Comparison of ENCODE assay signal across 10 cellular contexts in genomic region chr11:2837096-2837601, GRCh38. TPM values are rescaled to one million over a fixed set of nuclear protein-coding genes. Genes with fewer than 3 reads are reported as not detected.
DNase-seq lines count a peak whose midpoint lies in the region; ATAC-seq, FAIRE-seq and TF ChIP-seq lines count a peak whose summit lies in the region.
"Had no signal": no experiment of that assay in that cellular context is flagged by ENCODE, and none has a peak within 500 bp of the region (broad histone marks: within the 10 kb centered on the region; RNA-seq: fewer than 3 reads in every experiment).

No MANE protein-coding gene starts in this region.

- TF ChIP-seq RAD21 in K562 (CRISPR knock-in tag; conservative IDR thresholded peaks at IDR 0.05 in 1 of 2, IDR thresholded peaks at IDR 0.05 in 1 of 2) = peak; percentile 41 to 51

- ATAC-seq in K562 = peak; percentile 99
- no peak for ATAC-seq in stimulated activated naive CD8-positive, alpha-beta T cell treated with anti-CD3 and anti-CD28 coated beads, Interleukin-15, Interleukin-2, amounts not matched to agents 100 U/mL and 50 U/mL, for 24 hours

- CTCF ChIA-PET in K562 (lab: Yijun Ruan, JAX; ENCODE audit: low intra/inter-chr PET ratio) = no interaction called here

- BruUV-seq in K562 (replicated peaks; lab: Mats Ljungman, UMichigan) = no TSS peak

- no peaks in the 10 kb centered on the region for H3K36me3 ChIP-seq in K562 (ENCODE audit: control insufficient read depth, insufficient read depth, low read length)
- no peaks in the 10 kb centered on the region for H3K36me3 ChIP-seq in effector memory CD4-positive, alpha-beta T cell (ENCODE audit: control insufficient read depth, insufficient read depth, low read length)

- H3K27me3 ChIP-seq in K562 (ENCODE audit: control insufficient read depth in 2 of 2, insufficient read depth in 2 of 2, low read length in 2 of 2) = peaks cover 0 to 13% of the 10 kb centered on the region in 2 experiments; a peak in 2 of 5 replicates
- H3K27me3 ChIP-seq in effector memory CD4-positive, alpha-beta T cell (replicated peaks; ENCODE audit: control insufficient read depth, insufficient read depth, low read length, poor library complexity, severe bottlenecking) = no peaks in the 10 kb centered on the region

- no peaks in the 10 kb centered on the region for H3K9me1 ChIP-seq in K562 (ENCODE audit: control insufficient read depth, insufficient read depth, low read length)

- H3K9me3 Mint-ChIP-seq in type B pancreatic cell = no peaks in the 10 kb centered on the region

- POLR2A ChIA-PET in K562 (lab: Yijun Ruan, JAX) = interaction anchor here (0.7 to 1.1 kb wide), 4 partner anchors 25 to 138 kb away, joined by 3 to 4 read pairs (median 3); partner anchors contain the start of genes CDKN1C and KCNQ1OT1

- TF ChIP-seq POLR2A in K562 (conservative IDR thresholded peaks at IDR 0.05) = no peak

- H3K27ac ChIP-seq in K562 (ENCODE audit: extremely low read depth, low read depth, low read length) = no peak overlapping the region
- no peak overlapping the region for H3K27ac ChIP-seq in effector memory CD4-positive, alpha-beta T cell (ENCODE audit: insufficient read depth, low read length, poor library complexity, severe bottlenecking)

- H4K20me1 ChIP-seq in K562 (replicated peaks; ENCODE audit: control insufficient read depth, insufficient read depth, low read length) = no peaks in the 10 kb centered on the region

- H3K27me3 Mint-ChIP-seq in type B pancreatic cell = peaks cover 7% of the 10 kb centered on the region

- intact Hi-C loops in K562 (cut with micrococcal nuclease) = no loop called here

- DNase-seq in HTR-8/SVneo (ENCODE audit: insufficient read length, low spot score) = peak; percentile 76
- peak; percentile 82 to 85 (median 84) for DNase-seq in K562 (ENCODE audit: extremely low read depth in 1 of 4, low spot score in 3 of 4)
- peak; percentile 12 for DNase-seq in kidney tubule cell (ENCODE audit: low spot score)
- DNase-seq in type B pancreatic cell (ENCODE audit: extremely low spot score, unreplicated experiment) = no peak
- DNase-seq in NCI-H1436 treated with DMSO at 0.1 percent for 48 hours (lab: John Stamatoyannopoulos, UW) = no peak
- DNase-seq in NCI-H2196 (lab: John Stamatoyannopoulos, UW; ENCODE audit: unreplicated experiment) = no peak
- no peak for DNase-seq in stimulated activated naive CD8-positive, alpha-beta T cell treated with anti-CD3 and anti-CD28 coated beads, Interleukin-15, Interleukin-2, amounts not matched to agents 100 U/mL and 50 U/mL, for 24 hours
- no peak for DNase-seq in effector memory CD4-positive, alpha-beta T cell
- DNase-seq: hippocampal formation; stimulated activated CD4-positive, alpha-beta T cell treated with anti-CD3 and anti-CD28 coated beads, Interleukin-2, amount 100 ng/mL, for 48 hours had no signal

- H3K79me2 ChIP-seq in K562 (ENCODE audit: control insufficient read depth, insufficient read depth, low read length) = no peaks in the 10 kb centered on the region

- FAIRE-seq in HTR-8/SVneo (lab: Jason Lieb, UNC) (no peak), K562 (lab: Jason Lieb, UNC) (peak; percentile 48)

- no peaks in the 10 kb centered on the region for H3K9me3 ChIP-seq in K562 (replicated peaks; ENCODE audit: control insufficient read depth, insufficient read depth, low read depth, low read length)
- H3K9me3 ChIP-seq in effector memory CD4-positive, alpha-beta T cell (ENCODE audit: control insufficient read depth, low read length) = no peaks in the 10 kb centered on the region

- peak overlapping the region in 1 of 2 experiments; percentile 88; a peak in 2 of 4 replicates for H3K9ac ChIP-seq in K562 (ENCODE audit: insufficient read depth in 1 of 2, low read depth in 2 of 2, low read length in 2 of 2)

- TF ChIP-seq EP300 in K562 (IDR thresholded peaks at IDR 0.05; ENCODE audit: low read length) = no peak

- H3K4me3 ChIP-seq in K562 = no peak overlapping the region
- no peak overlapping the region for H3K4me3 ChIP-seq in effector memory CD4-positive, alpha-beta T cell (ENCODE audit: insufficient read depth, low read depth, low read length, poor library complexity, severe bottlenecking)

- H2AFZ ChIP-seq in K562 (ENCODE audit: low read depth, low read length) = peak overlapping the region; percentile 77

- H3K4me1 Mint-ChIP-seq in type B pancreatic cell (ENCODE audit: unreplicated experiment) = peaks cover 38% of the 10 kb centered on the region

- TF ChIP-seq CTCF in K562 (IDR thresholded peaks at IDR 0.05 in 2 of 3, conservative IDR thresholded peaks at IDR 0.05 in 1 of 3; ENCODE audit: insufficient read depth in 2 of 3, low read depth in 1 of 3, low read length in 3 of 3) (peak; percentile 59 to 67 (median 62)), type B pancreatic cell (conservative IDR thresholded peaks at IDR 0.05) (peak; percentile 66)

- H3K36me3 Mint-ChIP-seq in type B pancreatic cell = no peaks in the 10 kb centered on the region

- in situ Hi-C loops in K562 (cut with MboI) = no loop called here

- peak overlapping the region; percentile 10; the same call in 1 of the 2 replicates for H3K4me2 ChIP-seq in K562 (ENCODE audit: insufficient read depth, low read length)

- H3K4me3 Mint-ChIP-seq in type B pancreatic cell = peak overlapping the region; percentile 37

- peak overlapping the region; percentile 20 for H3K27ac Mint-ChIP-seq in type B pancreatic cell

- 15% methylated on average over 12 of the region's 20 CpGs for WGBS in K562 (ENCODE audit: insufficient coverage, low coverage, missing lambda C conversion rate)

- H3K4me1 ChIP-seq in K562 (replicated peaks in 1 of 2; ENCODE audit: control insufficient read depth in 2 of 2, insufficient read depth in 2 of 2, low read length in 2 of 2) = peaks cover 10 to 84% of the 10 kb centered on the region in 2 experiments
- no peaks in the 10 kb centered on the region for H3K4me1 ChIP-seq in effector memory CD4-positive, alpha-beta T cell (ENCODE audit: control insufficient read depth, insufficient read depth, low read length, poor library complexity, severe bottlenecking)

TF ChIP-seq in K562, 482 proteins besides CTCF, POLR2A, EP300 and RAD21 (continues in another document):
- TF ChIP-seq TFAP4 (CRISPR knock-in tag; IDR thresholded peaks at IDR 0.05; ENCODE audit: borderline replicate concordance) (peak; percentile 45; the same call in 1 of the 2 replicates), RBFOX2 (IDR thresholded peaks at IDR 0.05; ENCODE audit: low read depth, low read length) (0 out of 2 replicates have a peak, but pooled peaks have one; percentile 22), RB1 (IDR thresholded peaks at IDR 0.05; ENCODE audit: low read depth) (peak; percentile 54; the same call in 1 of the 2 replicates), BMI1 (IDR thresholded peaks at IDR 0.05; ENCODE audit: low read length) (no peak), L3MBTL2 (IDR thresholded peaks at IDR 0.05) (peak; percentile 48), HMGN3 (IDR thresholded peaks at IDR 0.05; ENCODE audit: borderline replicate concordance, extremely low read depth, insufficient read length, low read depth, low read length) (peak; percentile 52), TAF15 (IDR thresholded peaks at IDR 0.05; ENCODE audit: low read depth, low read length) (no peak)
- TF ChIP-seq, protein P1, sequence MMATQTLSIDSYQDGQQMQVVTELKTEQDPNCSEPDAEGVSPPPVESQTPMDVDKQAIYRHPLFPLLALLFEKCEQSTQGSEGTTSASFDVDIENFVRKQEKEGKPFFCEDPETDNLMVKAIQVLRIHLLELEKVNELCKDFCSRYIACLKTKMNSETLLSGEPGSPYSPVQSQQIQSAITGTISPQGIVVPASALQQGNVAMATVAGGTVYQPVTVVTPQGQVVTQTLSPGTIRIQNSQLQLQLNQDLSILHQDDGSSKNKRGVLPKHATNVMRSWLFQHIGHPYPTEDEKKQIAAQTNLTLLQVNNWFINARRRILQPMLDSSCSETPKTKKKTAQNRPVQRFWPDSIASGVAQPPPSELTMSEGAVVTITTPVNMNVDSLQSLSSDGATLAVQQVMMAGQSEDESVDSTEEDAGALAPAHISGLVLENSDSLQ (IDR thresholded peaks at IDR 0.05) = peak; percentile 25; the same call in 1 of the 2 replicates

RNA-seq across cellular contexts. Expression of gene CDKN1C, which starts 48.4 kb away (rescaled TPM):
- total RNA-seq in K562 (2011; cell fraction: chromatin; rRNA removed; ENCODE audit: low replicate concordance) = 7.1 and 13.9 TPM in 2 replicates
- total RNA-seq in K562 (2011; cell fraction: nucleolus; rRNA removed) = 20.5 and 24.5 TPM in 2 replicates
- total RNA-seq in K562 (2011; cell fraction: nucleoplasm; rRNA removed) = 10.9 and 11.1 TPM in 2 replicates
- total RNA-seq in K562 (2014; rRNA removed) (19.2 and 23.5 TPM in 2 replicates), K562 (2014; rRNA removed; fragmentation: Illumina TruSeq; extraction: Trizol) (3.5 and 4.0 TPM in 2 replicates), K562 (2015; rRNA removed; fragmentation: Illumina TruSeq; extraction: Trizol) (2.8 and 3.5 TPM in 2 replicates), K562 (2021) (21.1 and 21.9 TPM in 2 replicates), type B pancreatic cell (ENCODE audit: low replicate concordance) (108 and 140 TPM in 2 replicates)
- polyA plus RNA-seq in K562 (2011; rRNA removed) (9.2 and 17.4 TPM in 2 replicates), K562 (2014; fragmentation: Illumina TruSeq; extraction: Trizol) (3.9 and 5.2 TPM in 2 replicates), K562 (2014; fragmentation: Nextera tagmentation; extraction: Ambion mirVana) (10 to 100 TPM in 1 of 2 experiments, 1 to 10 TPM in 1; 9.3 to 18.7 TPM), K562 (2014; rRNA removed) (11.0 and 13.0 TPM in 2 replicates)
- polyA plus RNA-seq in K562 (2011; cell fraction: cytosol; rRNA removed) = 12.9 and 29.1 TPM in 2 replicates
- polyA plus RNA-seq in K562 (2011; cell fraction: nucleus; rRNA removed) = 25.4 and 25.7 TPM in 2 replicates
- 10.9 and 13.2 TPM in 2 replicates for polyA plus RNA-seq in K562 (2012)
- 4.8 and 6.4 TPM in 2 replicates for polyA minus RNA-seq in K562 (2011; rRNA and poly(A)+ RNA removed)
- polyA minus RNA-seq in K562 (2011; cell fraction: cytosol; rRNA and poly(A)+ RNA removed) = 11.8 and 22.5 TPM in 2 replicates
- 7.5 and 8.9 TPM in 2 replicates for polyA minus RNA-seq in K562 (2011; cell fraction: nucleus; rRNA and poly(A)+ RNA removed)

Comparison
In these comparisons a context has a peak if more than half of its experiments do, and no peak if none do; other contexts are left out.
1. DNase-seq: peak in HTR-8/SVneo (single experiment), K562 (4 of 4) and kidney tubule cell (single experiment); none in type B pancreatic cell (single experiment), NCI-H1436 treated with DMSO at 0.1 percent for 48 hours (single experiment), NCI-H2196 (single experiment), stimulated activated naive CD8-positive, alpha-beta T cell treated with anti-CD3 and anti-CD28 coated beads, Interleukin-15, Interleukin-2, amounts not matched to agents 100 U/mL and 50 U/mL, for 24 hours (single experiment) and effector memory CD4-positive, alpha-beta T cell (0 of 3).